Comparison of ENCODE assay signal across 8 cellular contexts in the genomic region with DNA sequence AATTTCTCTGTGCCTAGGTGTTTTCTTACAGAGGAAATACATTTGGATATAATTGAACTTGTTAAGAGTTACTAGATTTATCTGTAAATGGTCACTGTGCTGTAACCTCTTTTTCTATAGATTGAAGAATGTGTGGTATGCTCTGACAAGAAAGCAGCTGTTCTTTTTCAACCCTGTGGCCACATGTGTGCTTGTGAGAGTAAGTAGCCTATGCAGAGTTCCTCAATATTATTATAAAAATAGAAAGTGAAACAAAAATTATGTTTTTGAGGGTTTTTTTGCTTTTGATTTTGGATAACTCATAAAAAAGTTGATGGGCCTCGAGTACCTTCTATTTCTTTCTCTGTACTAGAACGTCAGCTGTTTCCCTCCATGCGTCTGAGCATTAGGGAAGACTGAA.
DNase-seq lines count a peak whose midpoint lies in the region; ATAC-seq and TF ChIP-seq lines count a peak whose summit lies in the region.

No MANE protein-coding gene starts in this region.

- H3K4me1 Mint-ChIP-seq in endothelial cell (ENCODE audit: unreplicated experiment) (no peaks in the 10 kb centered on the region), T-cell (peaks cover 4 to 9% (median 8%) of the 10 kb centered on the region in 3 donors)
- peaks cover 4 to 10% (median 10%) of the 10 kb centered on the region in 3 donors for H3K4me1 Mint-ChIP-seq in CD8-positive, alpha-beta memory T cell

- H2BK5ac ChIP-seq in mesendoderm (ENCODE audit: low read length) = no peak overlapping the region

- H3K9me3 ChIP-seq in CD8-positive, alpha-beta memory T cell (ENCODE audit: low read length) = no peaks in the 10 kb centered on the region

- POLR2A ChIA-PET in CD8-positive, alpha-beta memory T cell (lab: Charles Lee) = no interaction called here
- POLR2A ChIA-PET in T-cell (lab: Charles Lee) = no interaction called here

- no peaks in the 10 kb centered on the region for H3K36me3 ChIP-seq in mesendoderm (ENCODE audit: control insufficient read depth, insufficient read depth, low read length)
- no peaks in the 10 kb centered on the region for H3K36me3 ChIP-seq in CD8-positive, alpha-beta memory T cell (ENCODE audit: insufficient read depth, low read length)

- H3K4me3 Mint-ChIP-seq in endothelial cell (ENCODE audit: unreplicated experiment) (no peak overlapping the region), T-cell (no peak overlapping the region)
- no peak overlapping the region for H3K4me3 Mint-ChIP-seq in CD8-positive, alpha-beta memory T cell

- no peaks in the 10 kb centered on the region for H3K27me3 Mint-ChIP-seq in endothelial cell (ENCODE audit: unreplicated experiment)
- no peaks in the 10 kb centered on the region for H3K27me3 Mint-ChIP-seq in CD8-positive, alpha-beta memory T cell
- no peaks in the 10 kb centered on the region for H3K27me3 Mint-ChIP-seq in T-cell

- no peaks in the 10 kb centered on the region for H3K79me2 ChIP-seq in mesendoderm (ENCODE audit: control insufficient read depth, insufficient read depth, low read length)

- no peak overlapping the region for H3K27ac Mint-ChIP-seq in endothelial cell (ENCODE audit: unreplicated experiment)
- H3K27ac Mint-ChIP-seq in CD8-positive, alpha-beta memory T cell = peak overlapping the region in 3 of 8 donors; percentile 12 to 69 (median 19)
- H3K27ac Mint-ChIP-seq in T-cell = no peak overlapping the region

- H3K23ac ChIP-seq in mesendoderm (ENCODE audit: low read length) = no peak overlapping the region

- H3K4me2 ChIP-seq in mesendoderm (ENCODE audit: low read length) = no peak overlapping the region

- no peaks in the 10 kb centered on the region for H3K9me3 Mint-ChIP-seq in endothelial cell (ENCODE audit: unreplicated experiment)
- H3K9me3 Mint-ChIP-seq in CD8-positive, alpha-beta memory T cell = no peaks in the 10 kb centered on the region
- no peaks in the 10 kb centered on the region for H3K9me3 Mint-ChIP-seq in T-cell

- CTCF ChIA-PET in CD8-positive, alpha-beta memory T cell (lab: Charles Lee) = no interaction called here
- CTCF ChIA-PET in T-cell (lab: Charles Lee) = no interaction called here

- H3K27ac ChIP-seq in mesendoderm (ENCODE audit: low read depth, low read length) = no peak overlapping the region
- H3K27ac ChIP-seq in CD8-positive, alpha-beta memory T cell (ENCODE audit: low read depth, low read length) = no peak overlapping the region

- H3K18ac ChIP-seq in mesendoderm (ENCODE audit: low read length) = no peak overlapping the region

- ATAC-seq in GM18520 (IDR thresholded peaks at IDR 0.05; ENCODE audit: unreplicated experiment) = peak; percentile 78
- peak; percentile 90 for ATAC-seq in GM21619 (IDR thresholded peaks at IDR 0.05; ENCODE audit: unreplicated experiment)
- peak; percentile 78 for ATAC-seq in HG03558 (IDR thresholded peaks at IDR 0.05; ENCODE audit: extremely low read depth, unreplicated experiment)
- ATAC-seq in T-cell (replicated peaks in 1 of 4) = no peak

- no peak overlapping the region for H3K56ac ChIP-seq in mesendoderm (ENCODE audit: low read length)

- H4K5ac ChIP-seq in mesendoderm (ENCODE audit: low read length) = no peak overlapping the region

- no peak overlapping the region for H3K9ac ChIP-seq in mesendoderm (ENCODE audit: low read length)

- no peak overlapping the region for H2AK5ac ChIP-seq in mesendoderm (ENCODE audit: low read length)

- no peaks in the 10 kb centered on the region for H3K79me1 ChIP-seq in mesendoderm (ENCODE audit: low read length)

- no CpG with 5 or more reads among the region's 3 CpGs for WGBS in mesendoderm (ENCODE audit: extremely low coverage, insufficient coverage, low lambda C conversion rate)

- no peak overlapping the region for H4K8ac ChIP-seq in mesendoderm (ENCODE audit: low read depth, low read length)

- peak; percentile 29 for DNase-seq in mesendoderm
- no peak for DNase-seq in mesenteric fat pad (ENCODE audit: low spot score)
- DNase-seq in endothelial cell (ENCODE audit: low spot score) = no peak
- no peak for DNase-seq in CD8-positive, alpha-beta memory T cell
- no peak for DNase-seq in T-cell

- TF ChIP-seq CTCF in endothelial cell (IDR thresholded peaks at IDR 0.05; ENCODE audit: unreplicated experiment) = no peak

- H3K36me3 Mint-ChIP-seq in endothelial cell (ENCODE audit: low read depth, unreplicated experiment) (no peaks in the 10 kb centered on the region), T-cell (peaks cover 28% of the 10 kb centered on the region)
- H3K36me3 Mint-ChIP-seq in CD8-positive, alpha-beta memory T cell = peaks cover 0 to 50% (median 25%) of the 10 kb centered on the region in 3 donors

- H2BK15ac ChIP-seq in mesendoderm (replicated peaks; ENCODE audit: low read depth) = no peak overlapping the region

- no peaks in the 10 kb centered on the region for H3K4me1 ChIP-seq in mesendoderm (ENCODE audit: control insufficient read depth, low read depth, low read length)
- no peaks in the 10 kb centered on the region for H3K4me1 ChIP-seq in CD8-positive, alpha-beta memory T cell (ENCODE audit: insufficient read depth, low read length)

- H3K4me3 ChIP-seq in mesendoderm (ENCODE audit: low read length) = no peak overlapping the region
- no peak overlapping the region for H3K4me3 ChIP-seq in CD8-positive, alpha-beta memory T cell (ENCODE audit: low read length)

- no peaks in the 10 kb centered on the region for H3K27me3 ChIP-seq in mesendoderm (ENCODE audit: insufficient read depth, low read length, poor library complexity)
- no peaks in the 10 kb centered on the region for H3K27me3 ChIP-seq in CD8-positive, alpha-beta memory T cell (ENCODE audit: insufficient read depth, low read length, poor library complexity, severe bottlenecking)

- no peak overlapping the region for H3K4ac ChIP-seq in mesendoderm (ENCODE audit: low read depth, low read length)

- no peak overlapping the region for H2BK120ac ChIP-seq in mesendoderm (ENCODE audit: low read depth, low read length)

Comparison
In these comparisons a context has a peak if more than half of its experiments do, and no peak if none do; other contexts are left out.
1. ATAC-seq: peak in GM18520 (single experiment), GM21619 (single experiment) and HG03558 (single experiment); none in T-cell (0 of 4).